27 cellular contexts compared by ENCODE assay signal in the genomic region with DNA sequence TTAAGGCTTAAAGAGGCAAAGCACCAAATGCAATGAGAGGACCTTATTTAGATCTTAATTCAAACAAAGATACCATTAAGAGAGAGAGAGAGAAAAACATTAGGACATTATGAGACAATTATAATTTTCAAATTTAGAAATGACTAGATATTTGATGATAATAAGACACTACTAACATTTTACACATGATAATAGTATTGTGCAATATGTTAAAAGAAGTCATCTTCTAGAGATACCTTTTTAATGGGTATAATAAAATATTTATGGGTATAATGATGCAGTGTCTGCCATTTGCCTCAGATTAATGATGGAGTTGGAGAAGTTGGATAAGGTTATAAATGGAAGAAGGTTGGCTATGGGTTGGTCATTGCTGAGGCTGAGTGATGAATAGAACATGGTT. TPM values are rescaled to one million over a fixed set of nuclear protein-coding genes. Genes with fewer than 3 reads are reported as not detected.
"Had no signal": no experiment of that assay in that cellular context is flagged by ENCODE, and none has a peak within 500 bp of the region (broad histone marks: within the 10 kb centered on the region; RNA-seq: fewer than 3 reads in every experiment).

No MANE protein-coding gene starts in this region.

- H3K4me3 ChIP-seq: MG63 had no signal

- H3K27me3 ChIP-seq: MG63 had no signal

- H3K9ac ChIP-seq: KMS-11, SK-N-SH had no signal

- H3K9me3 ChIP-seq: MG63, SK-N-SH had no signal

- ATAC-seq: Panc1, PC-3, T-cell had no signal

- H3K9me2 ChIP-seq: SK-N-SH had no signal

- H3K36me3 ChIP-seq: MG63 had no signal

- H3K27ac ChIP-seq: HL-60, KMS-11, RWPE1 had no signal

- FAIRE-seq: HTR-8/SVneo had no signal

- DNase-seq: Kasumi-1, MG63, NCI-H1092, NCI-H1105 treated with DMSO at 0.1 percent for 48 hours, NCI-H1417 treated with DMSO at 0.1 percent for 48 hours, NCI-H146, NCI-H1694 treated with DMSO at 0.1 percent for 48 hours, NCI-H1930, NCI-H2081, NCI-H2107, NCI-H2227 treated with DMSO at 0.1 percent for 48 hours, NCI-H524, NCI-H526 treated with DMSO at 0.1 percent for 48 hours, NCI-H748 treated with DMSO at 0.1 percent for 48 hours, PC-3, SHP77, SK-N-SH, SW 1271, T-cell had no signal

- H3K4me2 ChIP-seq: KMS-11, SK-N-SH had no signal

RNA-seq across cellular contexts. Expression of a gene that starts 21.2 kb away (rescaled TPM):
- total RNA-seq: NCI-H460, OCI-LY7, PC-3, SK-MEL-5, T-cell had no signal

RNA-seq across cellular contexts. Expression of a gene that starts 24.5 kb away (rescaled TPM):
- total RNA-seq: OCI-LY7, SK-MEL-5, T-cell had no signal

RNA-seq across cellular contexts. Expression of a gene that starts 27.4 kb away (rescaled TPM):
- total RNA-seq: NCI-H460, OCI-LY7, PC-3, SK-MEL-5, T-cell had no signal
- polyA plus RNA-seq: SK-N-SH had no signal
